ENCODE assay signal across 8 cellular contexts in the genomic region with DNA sequence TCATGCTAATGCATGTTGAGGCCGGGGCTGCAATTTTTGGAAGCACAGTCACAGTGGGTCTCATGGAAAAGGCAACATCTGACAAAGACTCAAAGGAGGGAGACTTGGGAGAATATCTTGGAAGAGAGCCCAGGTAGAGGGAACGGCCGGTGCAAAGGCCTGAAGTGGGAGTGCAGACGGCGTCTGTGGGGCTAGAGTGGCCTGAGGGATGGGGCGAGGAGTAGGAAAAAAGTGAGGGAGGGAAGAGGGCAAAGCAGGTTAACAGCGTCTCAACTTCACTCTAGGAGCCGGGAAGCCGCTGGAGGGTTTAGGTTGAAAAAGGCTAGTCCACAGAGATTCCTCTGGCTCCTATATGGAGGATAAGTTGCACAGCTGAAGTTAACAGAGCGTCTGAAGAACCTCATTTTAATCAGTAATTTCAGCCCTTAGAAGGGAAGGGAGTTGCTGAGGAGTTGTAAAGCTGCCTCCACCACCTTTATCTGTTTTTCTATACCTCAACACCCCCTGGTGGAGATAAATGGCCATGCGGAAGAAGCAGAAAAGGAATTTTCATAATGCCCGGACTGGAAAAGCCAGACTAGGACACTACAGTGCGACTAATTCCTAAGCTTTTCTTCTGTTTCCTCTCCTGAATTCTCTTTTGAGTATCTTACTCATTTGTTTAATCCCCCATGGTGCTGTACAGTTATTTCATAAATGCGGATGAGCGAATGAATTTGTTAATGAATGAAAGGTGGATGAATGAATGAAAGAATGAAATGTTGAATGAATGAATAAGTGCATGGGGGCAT.
DNase-seq lines count a peak whose midpoint lies in the region; ATAC-seq, FAIRE-seq and TF ChIP-seq lines count a peak whose summit lies in the region.

No MANE protein-coding gene starts in this region.

- H3K56ac ChIP-seq in H1 (replicated peaks; ENCODE audit: insufficient read length, low read depth, low read length), result no peak overlapping the region

- no peaks in the 10 kb centered on the region for H3K9me3 ChIP-seq in WERI-Rb-1 (ENCODE audit: severe bottlenecking)
- no peaks in the 10 kb centered on the region for H3K9me3 ChIP-seq in H1 (ENCODE audit: insufficient read depth in 2 of 2, low read depth in 1 of 2, low read length in 1 of 2)
- H3K9me3 ChIP-seq in suprapubic skin, result no peaks in the 10 kb centered on the region

- no peaks in the 10 kb centered on the region for H3K79me2 ChIP-seq in H1 (ENCODE audit: control insufficient read depth in 1 of 2, insufficient read depth in 2 of 2, low read length in 2 of 2)

- no peaks in the 10 kb centered on the region for H3K36me3 ChIP-seq in WERI-Rb-1
- H3K36me3 ChIP-seq in H1 (ENCODE audit: control insufficient read depth in 2 of 4, insufficient read depth in 4 of 4, low read length in 3 of 4), result no peaks in the 10 kb centered on the region
- H3K36me3 ChIP-seq in suprapubic skin, result no peaks in the 10 kb centered on the region

- H2BK20ac ChIP-seq in H1 (ENCODE audit: low read length), result peak overlapping the region; percentile 83; the same call in 1 of the 2 replicates

- H4K5ac ChIP-seq in H1 (ENCODE audit: insufficient read length, low read depth, low read length), result no peak overlapping the region

- H2BK120ac ChIP-seq in H1 (replicated peaks; ENCODE audit: low read depth, low read length), result no peak overlapping the region

- H2BK15ac ChIP-seq in H1 (ENCODE audit: low read length), result no peak overlapping the region

- TF ChIP-seq EP300 in H1 (IDR thresholded peaks at IDR 0.05; ENCODE audit: borderline replicate concordance in 1 of 2, low read depth in 2 of 2, low read length in 2 of 2) (no peak), suprapubic skin (IDR thresholded peaks at IDR 0.05) (no peak)

- DNase-seq in activated T-cell treated with anti-CD3 and anti-CD28 coated beads for 1 hour (ENCODE audit: low read depth), result peak; percentile 27
- DNase-seq in activated T-cell treated with anti-CD3 and anti-CD28 coated beads, Interleukin-2, amount 50 U/mL, for 24 hours, result no peak
- peak; percentile 20 for DNase-seq in NCI-H2171 (lab: John Stamatoyannopoulos, UW)
- peak; percentile 90 for DNase-seq in WERI-Rb-1
- DNase-seq in H1 (ENCODE audit: low read depth in 1 of 2, low spot score in 2 of 2), result peak in 1 of 2 experiments; percentile 67
- DNase-seq in lung microvascular endothelial cell (ENCODE audit: low read depth in 2 of 2), result peak; percentile 78 to 80
- no peak for DNase-seq in suprapubic skin (ENCODE audit: low spot score in 2 of 2)

- H3K23ac ChIP-seq in H1 (ENCODE audit: insufficient read length), result no peak overlapping the region

- POLR2A ChIA-PET in H1 (lab: Charles Lee; ENCODE audit: partially characterized antibody), result interaction anchor here (0.9 kb wide), 1 partner anchor 208 kb away, joined by 3 read pairs; no protein-coding TSS in a partner anchor

- H3K36me3 Mint-ChIP-seq in activated T-cell treated with anti-CD3 and anti-CD28 coated beads, Interleukin-2, amount 50 U/mL, for 24 hours (ENCODE audit: low read depth), result no peaks in the 10 kb centered on the region

- H3K27ac Mint-ChIP-seq in activated T-cell treated with anti-CD3 and anti-CD28 coated beads, Interleukin-2, amount 50 U/mL, for 24 hours, result no peak overlapping the region

- WGBS in H1 (ENCODE audit: extremely low coverage in 1 of 2, insufficient coverage in 1 of 2, insufficient read length in 1 of 2, insufficient replicate concordance in 2 of 2, low coverage in 1 of 2, low lambda C conversion rate in 2 of 2, missing lambda C conversion rate in 1 of 2), 2 experiments, result 42 to 100% methylated on average over 2 to 15 of the region's 15 CpGs
- 25% methylated on average over 15 of the region's 15 CpGs for WGBS in suprapubic skin

- peak overlapping the region; percentile 86 for H3K18ac ChIP-seq in H1 (ENCODE audit: extremely low read depth, low read length)

- H3K4me1 Mint-ChIP-seq in activated T-cell treated with anti-CD3 and anti-CD28 coated beads, Interleukin-2, amount 50 U/mL, for 24 hours (ENCODE audit: low read depth), result peaks cover 19% of the 10 kb centered on the region

- peaks cover 23% of the 10 kb centered on the region for H3K27me3 Mint-ChIP-seq in activated T-cell treated with anti-CD3 and anti-CD28 coated beads, Interleukin-2, amount 50 U/mL, for 24 hours

- TF ChIP-seq CTCF in WERI-Rb-1 (IDR thresholded peaks at IDR 0.05; ENCODE audit: low read depth, low read length) (peak; percentile 90), H1 (IDR thresholded peaks at IDR 0.05; ENCODE audit: control extremely low read depth in 1 of 3, insufficient read depth in 1 of 3, low read depth in 1 of 3, low read length in 3 of 3) (peak in 2 of 3 experiments; percentile 69 to 83; a peak in 3 of 4 replicates), suprapubic skin (IDR thresholded peaks at IDR 0.05) (peak; percentile 59 to 68)

- H4K20me1 ChIP-seq in H1 (replicated peaks in 1 of 2; ENCODE audit: control insufficient read depth in 1 of 2, insufficient read depth in 2 of 2, low read length in 2 of 2), result no peaks in the 10 kb centered on the region

- no peaks in the 10 kb centered on the region for H3K23me2 ChIP-seq in H1 (ENCODE audit: low read depth, low read length)

- peak overlapping the region in 1 of 2 experiments; percentile 54; a peak in 3 of 4 replicates for H3K4me2 ChIP-seq in H1 (ENCODE audit: insufficient read depth in 1 of 2, low read depth in 2 of 2, low read length in 2 of 2)

- H2AFZ ChIP-seq in H1 (ENCODE audit: low read length), result peak overlapping the region; percentile 96

- H2BK12ac ChIP-seq in H1 (ENCODE audit: low read depth, low read length), result peak overlapping the region; percentile 81; the same call in 1 of the 2 replicates

- ATAC-seq in HG02798 (IDR thresholded peaks at IDR 0.05; ENCODE audit: poor library complexity, unreplicated experiment), result peak; percentile 64

- peaks cover 0 to 2% (median under 1%) of the 10 kb centered on the region in 4 experiments; a peak in 1 of 7 replicates for H3K4me1 ChIP-seq in H1 (replicated peaks in 1 of 4; ENCODE audit: control insufficient read depth in 3 of 4, insufficient read depth in 4 of 4, low read length in 3 of 4)
- peaks cover 6% of the 10 kb centered on the region for H3K4me1 ChIP-seq in suprapubic skin

- H2AK5ac ChIP-seq in H1 (ENCODE audit: low read depth, low read length), result no peak overlapping the region

- TF ChIP-seq POLR2A in H1 (IDR thresholded peaks at IDR 0.05; ENCODE audit: control extremely low read depth in 1 of 2, low read depth in 2 of 2, low read length in 2 of 2) (no peak), suprapubic skin (IDR thresholded peaks at IDR 0.05) (no peak)

- peak; percentile 63 for FAIRE-seq in H1 (lab: Jason Lieb, UNC)

- H3K4me3 ChIP-seq in WERI-Rb-1 (ENCODE audit: low read depth, low read length) (peak overlapping the region; percentile 27), H1 (ENCODE audit: extremely low read depth in 1 of 4, insufficient read depth in 2 of 4, low read depth in 3 of 4, low read length in 4 of 4) (peak overlapping the region in 1 of 4 experiments; percentile 33; a peak in 3 of 8 replicates), suprapubic skin (no peak overlapping the region)

- no peak overlapping the region for H2BK5ac ChIP-seq in H1 (ENCODE audit: low read depth, low read length)

- no peaks in the 10 kb centered on the region for H3K79me1 ChIP-seq in H1 (ENCODE audit: low read depth, low read length)

- no peak overlapping the region for H3K9ac ChIP-seq in H1 (replicated peaks in 1 of 4; ENCODE audit: extremely low read depth in 1 of 4, low read depth in 3 of 4, low read length in 3 of 4)

- TF ChIP-seq RAD21 in H1 (IDR thresholded peaks at IDR 0.05 in 1 of 2, conservative IDR thresholded peaks at IDR 0.05 in 1 of 2; ENCODE audit: low read depth in 2 of 2, low read length in 2 of 2), result peak; percentile 92 to 94

- no peak overlapping the region for H3K27ac ChIP-seq in WERI-Rb-1
- no peak overlapping the region for H3K27ac ChIP-seq in H1 (ENCODE audit: low read depth, low read length)
- H3K27ac ChIP-seq in suprapubic skin, result no peak overlapping the region

- no peak overlapping the region for H4K91ac ChIP-seq in H1 (replicated peaks; ENCODE audit: insufficient read length, low read length)

- CTCF ChIA-PET in H1 (lab: Charles Lee; ENCODE audit: partially characterized antibody), result interaction anchor here (0.6 to 5.7 kb wide), 35 partner anchors 10 to 840 kb away, joined by 3 to 76 read pairs (median 4); no protein-coding TSS in a partner anchor

- no peaks in the 10 kb centered on the region for H3K9me3 Mint-ChIP-seq in activated T-cell treated with anti-CD3 and anti-CD28 coated beads, Interleukin-2, amount 50 U/mL, for 24 hours

- no peaks in the 10 kb centered on the region for H3K27me3 ChIP-seq in WERI-Rb-1 (ENCODE audit: insufficient read depth, low read depth, severe bottlenecking)
- no peaks in the 10 kb centered on the region for H3K27me3 ChIP-seq in H1 (replicated peaks in 1 of 4; ENCODE audit: control insufficient read depth in 3 of 4, extremely low read depth in 1 of 4, insufficient read depth in 3 of 4, low read length in 3 of 4)
- no peaks in the 10 kb centered on the region for H3K27me3 ChIP-seq in suprapubic skin

- H3K14ac ChIP-seq in H1 (ENCODE audit: insufficient read length), result no peak overlapping the region

- no peak overlapping the region for H4K8ac ChIP-seq in H1 (ENCODE audit: extremely low read depth, insufficient read depth, low read length)

- H3K4me3 Mint-ChIP-seq in activated T-cell treated with anti-CD3 and anti-CD28 coated beads, Interleukin-2, amount 50 U/mL, for 24 hours, result no peak overlapping the region

- no peak overlapping the region for H3K4ac ChIP-seq in H1 (replicated peaks; ENCODE audit: insufficient read length, low read depth, low read length)

TF ChIP-seq in H1, 55 proteins besides CTCF, POLR2A, EP300 and RAD21:
- 0 out of 2 replicates have a peak, but pooled peaks have one; percentile 19 for TF ChIP-seq EGR1 (IDR thresholded peaks at IDR 0.05; ENCODE audit: borderline replicate concordance, low read depth, low read length)
- TF ChIP-seq HDAC2 (IDR thresholded peaks at IDR 0.05; ENCODE audit: borderline replicate concordance in 1 of 2, low read depth in 2 of 2, low read length in 2 of 2), result peak in 1 of 2 experiments; percentile 58; a peak in 1 of 4 replicates
- no peak for TF ChIP-seq CHD1 (IDR thresholded peaks at IDR 0.05; ENCODE audit: low read depth, low read length)

Comparison
In these comparisons a context has a peak if more than half of its experiments do, and no peak if none do; other contexts are left out.
1. DNase-seq: peak in activated T-cell treated with anti-CD3 and anti-CD28 coated beads for 1 hour (single experiment), NCI-H2171 (single experiment), WERI-Rb-1 (single experiment) and lung microvascular endothelial cell (2 of 2); none in activated T-cell treated with anti-CD3 and anti-CD28 coated beads, Interleukin-2, amount 50 U/mL, for 24 hours (single experiment) and suprapubic skin (0 of 2).
2. Peak in every context shown above with its lines, with median percentiles within 50 percentile points of each other: CTCF ChIP-seq.